21 cellular contexts compared by ENCODE assay signal in the genomic region with DNA sequence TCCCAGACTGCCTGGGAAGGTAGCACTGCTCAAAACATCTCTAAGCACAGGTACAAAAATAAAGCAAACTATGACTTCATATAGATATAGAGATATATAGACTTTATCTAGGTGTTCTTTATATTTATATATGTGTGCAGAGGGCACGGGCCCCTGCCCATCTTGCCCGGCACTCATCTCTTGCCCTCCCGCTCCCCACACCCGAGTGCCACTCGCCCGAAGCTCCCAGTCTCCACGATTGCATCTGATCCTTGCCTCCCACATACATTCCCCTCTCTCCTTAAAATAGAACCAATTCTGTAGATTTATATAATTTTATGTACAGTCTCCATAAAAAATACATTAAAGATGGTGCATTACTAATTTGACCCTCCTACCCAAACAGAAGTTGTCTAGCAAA. TPM values are rescaled to one million over a fixed set of nuclear protein-coding genes. Genes with fewer than 3 reads are reported as not detected.
DNase-seq lines count a peak whose midpoint lies in the region; ATAC-seq, FAIRE-seq and TF ChIP-seq lines count a peak whose summit lies in the region.
"Had no signal": no experiment of that assay in that cellular context is flagged by ENCODE, and none has a peak within 500 bp of the region (broad histone marks: within the 10 kb centered on the region; RNA-seq: fewer than 3 reads in every experiment).

No MANE protein-coding gene starts in this region.

- H3K36me3 ChIP-seq in lower lobe of right lung (no peaks in the 10 kb centered on the region), sigmoid colon (peaks cover 10 to 60% (median 15%) of the 10 kb centered on the region in 4 donors), mesendoderm (ENCODE audit: control insufficient read depth, insufficient read depth, low read length) (no peaks in the 10 kb centered on the region)
- H3K36me3 ChIP-seq: BLaER1 had no signal

- intact Hi-C loops in activated CD4-positive, alpha-beta T cell treated with anti-CD3 and anti-CD28 coated beads for 36 hours (cut with DNase I, micrococcal nuclease) = no loop called here
- intact Hi-C loops in lower lobe of right lung (cut with DNase I) = no loop called here
- intact Hi-C loops in sigmoid colon (cut with DNase I) = no loop called here

- H3K18ac ChIP-seq in mesendoderm (ENCODE audit: low read length) = no peak overlapping the region

- H2AK5ac ChIP-seq in mesendoderm (ENCODE audit: low read length) = no peak overlapping the region

- H3K4me3 ChIP-seq in lower lobe of right lung = no peak overlapping the region
- no peak overlapping the region for H3K4me3 ChIP-seq in sigmoid colon
- H3K4me3 ChIP-seq in mesendoderm (ENCODE audit: low read length) = no peak overlapping the region
- H3K4me3 ChIP-seq: BLaER1 had no signal

- peaks cover 2% of the 10 kb centered on the region for H3K4me1 Mint-ChIP-seq in activated CD4-positive, alpha-beta T cell treated with anti-CD3 and anti-CD28 coated beads for 36 hours
- H3K4me1 Mint-ChIP-seq: CD8-positive, alpha-beta memory T cell had no signal

- H4K8ac ChIP-seq in mesendoderm (ENCODE audit: low read depth, low read length) = no peak overlapping the region

- H3K79me2 ChIP-seq in mesendoderm (ENCODE audit: control insufficient read depth, insufficient read depth, low read length) = no peaks in the 10 kb centered on the region

- H3K9me3 ChIP-seq in lower lobe of right lung (no peaks in the 10 kb centered on the region), sigmoid colon (no peaks in the 10 kb centered on the region)
- H3K9me3 ChIP-seq: BLaER1, Caco-2 had no signal

- TF ChIP-seq CTCF in lower lobe of right lung (IDR thresholded peaks at IDR 0.05) = no peak
- no peak for TF ChIP-seq CTCF in sigmoid colon (IDR thresholded peaks at IDR 0.05)

- H3K27me3 ChIP-seq in lower lobe of right lung (ENCODE audit: low read depth) = no peaks in the 10 kb centered on the region
- no peaks in the 10 kb centered on the region for H3K27me3 ChIP-seq in sigmoid colon
- no peaks in the 10 kb centered on the region for H3K27me3 ChIP-seq in mesendoderm (ENCODE audit: insufficient read depth, low read length, poor library complexity)
- H3K27me3 ChIP-seq: BLaER1 had no signal

- no peak overlapping the region for H3K4ac ChIP-seq in mesendoderm (ENCODE audit: low read depth, low read length)

- TF ChIP-seq POLR2A in sigmoid colon (IDR thresholded peaks at IDR 0.05) = no peak
- no peak for TF ChIP-seq POLR2A in GM12891 (IDR thresholded peaks at IDR 0.05; ENCODE audit: low read depth, low read length)

- peaks cover 22% of the 10 kb centered on the region for H3K36me3 Mint-ChIP-seq in activated CD4-positive, alpha-beta T cell treated with anti-CD3 and anti-CD28 coated beads for 36 hours (ENCODE audit: low read depth)

- FAIRE-seq in GM12891 (lab: Jason Lieb, UNC) = no peak
- FAIRE-seq: GM19239 had no signal

- CTCF ChIA-PET in activated CD4-positive, alpha-beta T cell treated with anti-CD3 and anti-CD28 coated beads for 36 hours (lab: Charles Lee) = no interaction called here

- TF ChIP-seq EP300 in sigmoid colon (IDR thresholded peaks at IDR 0.05) = no peak

- H3K4me1 ChIP-seq in lower lobe of right lung (no peaks in the 10 kb centered on the region), sigmoid colon (no peaks in the 10 kb centered on the region), mesendoderm (ENCODE audit: control insufficient read depth, low read depth, low read length) (no peaks in the 10 kb centered on the region)
- H3K4me1 ChIP-seq: Caco-2 had no signal

- POLR2A ChIA-PET in activated CD4-positive, alpha-beta T cell treated with anti-CD3 and anti-CD28 coated beads for 36 hours (lab: Charles Lee) = interaction anchor here (0.7 kb wide), 1 partner anchor 56 kb away, joined by 3 read pairs; no protein-coding TSS in a partner anchor

- H4K5ac ChIP-seq in mesendoderm (ENCODE audit: low read length) = no peak overlapping the region

- no peak overlapping the region for H2BK15ac ChIP-seq in mesendoderm (replicated peaks; ENCODE audit: low read depth)

- H3K4me3 Mint-ChIP-seq in activated CD4-positive, alpha-beta T cell treated with anti-CD3 and anti-CD28 coated beads for 36 hours = no peak overlapping the region
- H3K4me3 Mint-ChIP-seq: CD8-positive, alpha-beta memory T cell; HFFc6 had no signal

- H3K9me3 Mint-ChIP-seq in activated CD4-positive, alpha-beta T cell treated with anti-CD3 and anti-CD28 coated beads for 36 hours (ENCODE audit: low read depth) = no peaks in the 10 kb centered on the region
- H3K9me3 Mint-ChIP-seq: CD8-positive, alpha-beta memory T cell had no signal

- no peak for ATAC-seq in activated CD4-positive, alpha-beta T cell treated with anti-CD3 and anti-CD28 coated beads for 36 hours
- ATAC-seq in lower lobe of right lung = no peak
- no peak for ATAC-seq in HG02852 (IDR thresholded peaks at IDR 0.05; ENCODE audit: unreplicated experiment)

- H2BK120ac ChIP-seq in mesendoderm (ENCODE audit: low read depth, low read length) = no peak overlapping the region

- H3K4me2 ChIP-seq in mesendoderm (ENCODE audit: low read length) = no peak overlapping the region
- H3K4me2 ChIP-seq: BLaER1 had no signal

- H2BK5ac ChIP-seq in mesendoderm (ENCODE audit: low read length) = no peak overlapping the region

- H3K27me3 Mint-ChIP-seq in activated CD4-positive, alpha-beta T cell treated with anti-CD3 and anti-CD28 coated beads for 36 hours = no peaks in the 10 kb centered on the region
- H3K27me3 Mint-ChIP-seq: CD8-positive, alpha-beta memory T cell had no signal

- 88 to 91% methylated on average over 7 of the region's 7 CpGs for WGBS in sigmoid colon, 2 donors
- WGBS in mesendoderm (ENCODE audit: extremely low coverage, insufficient coverage, low lambda C conversion rate) = no CpG with 5 or more reads among the region's 7 CpGs

- H3K27ac Mint-ChIP-seq in activated CD4-positive, alpha-beta T cell treated with anti-CD3 and anti-CD28 coated beads for 36 hours = no peak overlapping the region
- H3K27ac Mint-ChIP-seq: CD8-positive, alpha-beta memory T cell; HFFc6 had no signal

- H3K27ac ChIP-seq in lower lobe of right lung (no peak overlapping the region), sigmoid colon (no peak overlapping the region), mesendoderm (ENCODE audit: low read depth, low read length) (no peak overlapping the region)
- H3K27ac ChIP-seq: 22Rv1, BLaER1, HL-60 had no signal

- peak; percentile 3 for DNase-seq in activated CD4-positive, alpha-beta T cell treated with anti-CD3 and anti-CD28 coated beads for 36 hours
- DNase-seq in activated CD4-positive, alpha-beta T cell treated with anti-CD3 and anti-CD28 coated beads for 1 hour = no peak
- peak; percentile 24 for DNase-seq in lower lobe of right lung
- DNase-seq in sigmoid colon = peak; percentile 3
- DNase-seq in germinal center (ENCODE audit: low spot score) = no peak
- no peak for DNase-seq in GM12891 (ENCODE audit: insufficient read length, low spot score)
- DNase-seq in mesendoderm = no peak
- DNase-seq: AML-193, DND-41, GDM1, HCEC 1CT, HFFc6 had no signal

- H3K79me1 ChIP-seq in mesendoderm (ENCODE audit: low read length) = peaks cover 3% of the 10 kb centered on the region

- no peak overlapping the region for H3K23ac ChIP-seq in mesendoderm (ENCODE audit: low read length)

- no peak overlapping the region for H3K9ac ChIP-seq in mesendoderm (ENCODE audit: low read length)
- H3K9ac ChIP-seq: BLaER1 had no signal

- no peak overlapping the region for H3K56ac ChIP-seq in mesendoderm (ENCODE audit: low read length)

TF ChIP-seq in GM12891, 5 proteins besides CTCF, POLR2A, EP300 and RAD21:
- no peak for TF ChIP-seq TAF1 (IDR thresholded peaks at IDR 0.05; ENCODE audit: low read depth, low read length)
- TF ChIP-seq POLR2AphosphoS5 (IDR thresholded peaks at IDR 0.05; ENCODE audit: low read depth, low read length) = no peak
- no peak for TF ChIP-seq PAX5 (IDR thresholded peaks at IDR 0.05; ENCODE audit: insufficient read depth, low read length, severe bottlenecking)
- no peak for TF ChIP-seq SPI1 (IDR thresholded peaks at IDR 0.05; ENCODE audit: low read depth, low read length)
- no peak for TF ChIP-seq POU2F2 (IDR thresholded peaks at IDR 0.05; ENCODE audit: low read depth, low read length)

RNA-seq across cellular contexts. Expression of a gene that starts 55.5 kb away (rescaled TPM):
- total RNA-seq in activated CD4-positive, alpha-beta T cell treated with anti-CD3 and anti-CD28 coated beads for 36 hours = 10 to 100 TPM; 79.0 to 84.2 TPM
- total RNA-seq in lower lobe of right lung (5.5 TPM), sigmoid colon (10 to 100 TPM; 12.5 to 53.7 (median 19.0) TPM)
- 1 to 10 TPM in 1 of 3 donors, under 1 TPM in 1, not detected in 1; under 0.01 to 4.4 TPM for polyA plus RNA-seq in sigmoid colon
- 1.6 TPM for polyA plus RNA-seq in GM12891 (2012; ENCODE audit: low read depth, missing spikeins)
- 8.4 TPM for polyA plus RNA-seq in mesendoderm (2013, experiment 1 of 2)
- polyA plus RNA-seq in mesendoderm (2013, experiment 2 of 2) = 7.0 TPM
- total RNA-seq: HFFc6 had no signal

RNA-seq across cellular contexts. Expression of a gene that starts 56.0 kb away (rescaled TPM):
- not detected for total RNA-seq in activated CD4-positive, alpha-beta T cell treated with anti-CD3 and anti-CD28 coated beads for 36 hours
- total RNA-seq in lower lobe of right lung (not detected), sigmoid colon (not detected)
- polyA plus RNA-seq in sigmoid colon = not detected
- 0.12 TPM for polyA plus RNA-seq in GM12891 (2012; ENCODE audit: low read depth, missing spikeins)
- polyA plus RNA-seq in mesendoderm (2013, experiment 1 of 2) = not detected
- polyA plus RNA-seq in mesendoderm (2013, experiment 2 of 2) = not detected
- total RNA-seq: A673; Caco-2; CD8-positive, alpha-beta memory T cell; H4; HFFc6 had no signal
- polyA plus RNA-seq: CD8-positive, alpha-beta memory T cell had no signal

Comparison
In these comparisons a context has a peak if more than half of its experiments do, and no peak if none do; other contexts are left out.
1. DNase-seq: peak in activated CD4-positive, alpha-beta T cell treated with anti-CD3 and anti-CD28 coated beads for 36 hours (single experiment), lower lobe of right lung (single experiment) and sigmoid colon (single experiment); none in activated CD4-positive, alpha-beta T cell treated with anti-CD3 and anti-CD28 coated beads for 1 hour (single experiment), germinal center (single experiment), GM12891 (single experiment) and mesendoderm (single experiment).